8 cellular contexts compared by ENCODE assay signal in the genomic region with DNA sequence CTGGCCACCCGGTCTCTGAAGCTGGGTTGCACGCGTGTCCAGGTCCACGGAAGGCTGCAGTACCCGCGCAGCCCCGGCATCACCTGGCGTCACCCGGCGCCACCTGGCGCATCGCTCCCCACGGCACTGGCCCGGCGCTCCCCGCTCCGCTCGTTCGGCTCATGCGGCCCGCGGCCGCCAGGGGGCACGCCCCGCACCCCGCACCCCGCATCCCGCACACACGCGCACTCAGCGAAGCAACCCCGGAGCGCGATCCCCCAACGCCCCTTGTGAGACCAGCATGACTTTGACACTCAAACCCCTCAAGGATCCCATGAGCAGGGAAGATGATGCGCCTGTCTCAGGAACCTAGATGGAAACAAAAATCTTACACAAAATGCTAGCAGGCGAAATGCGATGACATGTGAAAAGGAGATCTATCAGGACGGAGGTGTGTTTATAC. TPM values are rescaled to one million over a fixed set of nuclear protein-coding genes. Genes with fewer than 3 reads are reported as not detected.
DNase-seq lines count a peak whose midpoint lies in the region; ATAC-seq and TF ChIP-seq lines count a peak whose summit lies in the region.

No MANE protein-coding gene starts in this region.

- ATAC-seq in heart right ventricle (peak in 3 of 8 donors; percentile 24 to 39 (median 33)), GM21786 (IDR thresholded peaks at IDR 0.05; ENCODE audit: unreplicated experiment) (no peak)

- H3K36me3 ChIP-seq in PC-9 (ENCODE audit: low read depth), result no peaks in the 10 kb centered on the region
- H3K36me3 ChIP-seq in heart right ventricle, result no peaks in the 10 kb centered on the region

- intact Hi-C loops in CD14-positive monocyte (cut with micrococcal nuclease) (loop anchor here (2.0 to 5.0 kb wide), 3 partner anchors 21 to 141 kb away; a partner anchor contains a TSS), PC-9 (cut with micrococcal nuclease; ENCODE audit: unreplicated experiment) (loop anchor here (1.0 to 5.0 kb wide), 3 partner anchors 237 to 501 kb away; no protein-coding TSS in a partner anchor), heart right ventricle (cut with DNase I) (loop anchor here (2.0 to 10.0 kb wide), 8 partner anchors 41 to 499 kb away; a partner anchor contains a TSS)

- peaks cover 17 to 30% (median 29%) of the 10 kb centered on the region in 3 donors for H3K27me3 Mint-ChIP-seq in CD14-positive monocyte (ENCODE audit: low read depth in 3 of 3)

- no peaks in the 10 kb centered on the region for H3K79me2 ChIP-seq in PC-9 (ENCODE audit: low read depth)

- H3K9me3 Mint-ChIP-seq in CD14-positive monocyte, result peaks cover 0 to 2% (median 0%) of the 10 kb centered on the region in 7 donors

- no peaks in the 10 kb centered on the region for H4K20me1 ChIP-seq in PC-9 (ENCODE audit: insufficient read depth)

- H3K4me1 ChIP-seq in PC-9 (replicated peaks; ENCODE audit: insufficient read depth), result peaks cover 10% of the 10 kb centered on the region
- peaks cover 0 to 16% (median 6%) of the 10 kb centered on the region in 9 donors for H3K4me1 ChIP-seq in heart right ventricle

- H3K27ac ChIP-seq in PC-9 (no peak overlapping the region), heart right ventricle (no peak overlapping the region)

- H3K9me3 ChIP-seq in PC-9 (ENCODE audit: insufficient read depth, low read depth) (no peaks in the 10 kb centered on the region), heart right ventricle (no peaks in the 10 kb centered on the region)

- CTCF ChIA-PET in PC-9 (lab: Charles Lee), result interaction anchor here (1.0 to 2.2 kb wide), 4 partner anchors 45 to 312 kb away, joined by 3 to 11 read pairs (median 8); no protein-coding TSS in a partner anchor

- no peaks in the 10 kb centered on the region for H3K27me3 ChIP-seq in PC-9 (ENCODE audit: insufficient read depth, low read depth)
- peaks cover 0 to 47% (median 43%) of the 10 kb centered on the region in 7 donors for H3K27me3 ChIP-seq in heart right ventricle

- POLR2A ChIA-PET in PC-9 (lab: Charles Lee; ENCODE audit: unreplicated experiment), result no interaction called here

- WGBS in heart right ventricle, 2 donors, result 5 to 7% methylated on average over 39 of the region's 39 CpGs

- no peak for DNase-seq in CD14-positive monocyte (ENCODE audit: low spot score)
- DNase-seq in H4 (ENCODE audit: low spot score), result peak; percentile 25
- peak in 1 of 2 experiments; percentile 77 for DNase-seq in PC-9
- DNase-seq in activated naive CD4-positive, alpha-beta T cell treated with Interleukin-2 at 50 U/mL for 16 hours, result peak; percentile 60
- peak in 1 of 2 donors; percentile 29 for DNase-seq in heart right ventricle
- DNase-seq in skeletal muscle cell (ENCODE audit: low read depth), result no peak
- no peak for DNase-seq in Ammon's horn (ENCODE audit: low spot score)

- H2AFZ ChIP-seq in PC-9, result peak overlapping the region; percentile 36; the same call in 1 of the 2 replicates

- no TSS peak for BruUV-seq in PC-9 (replicated peaks; lab: Mats Ljungman, UMichigan)

- peaks cover 11% of the 10 kb centered on the region; the same call in 1 of the 2 replicates for H3F3A ChIP-seq in PC-9 (ENCODE audit: insufficient read depth, low read depth)

- H3K4me2 ChIP-seq in PC-9, result peak overlapping the region; percentile 76

- no peak overlapping the region for H3K27ac Mint-ChIP-seq in CD14-positive monocyte

- H3K9me2 ChIP-seq in PC-9 (ENCODE audit: insufficient read depth), result no peaks in the 10 kb centered on the region

- peaks cover 0 to 3% of the 10 kb centered on the region in 2 donors for H3K36me3 Mint-ChIP-seq in CD14-positive monocyte

- H3K4me3 Mint-ChIP-seq in CD14-positive monocyte, result peak overlapping the region in 1 of 2 donors; percentile 66

- peaks cover 13% of the 10 kb centered on the region for H3K4me1 Mint-ChIP-seq in CD14-positive monocyte

- H3K4me3 ChIP-seq in PC-9 (peak overlapping the region; percentile 43; the same call in 1 of the 2 replicates), heart right ventricle (no peak overlapping the region), skeletal muscle cell (ENCODE audit: low read depth, low read length) (peak overlapping the region; percentile 15)

- TF ChIP-seq CTCF in CD14-positive monocyte (IDR thresholded peaks at IDR 0.05) (peak; percentile 62), PC-9 (conservative IDR thresholded peaks at IDR 0.05) (peak; percentile 94), heart right ventricle (IDR thresholded peaks at IDR 0.05) (peak in 8 of 9 donors; percentile 38 to 68 (median 60))

RNA-seq across cellular contexts. Expression of a gene that starts 11.9 kb away (rescaled TPM):
- polyA plus RNA-seq in CD14-positive monocyte, result not detected
- total RNA-seq in H4 (2014; rRNA removed; shearing (Covaris generic)), result not detected in 2 replicates
- not detected in 2 replicates for total RNA-seq in PC-9 (2021)
- not detected for total RNA-seq in heart right ventricle
- not detected for polyA plus RNA-seq in heart right ventricle

RNA-seq across cellular contexts. Expression of a gene that starts 20.7 kb away (rescaled TPM):
- polyA plus RNA-seq in CD14-positive monocyte (under 1 TPM; 0.28 to 0.62 TPM), heart right ventricle (1 to 10 TPM; 2.0 to 2.5 TPM)
- total RNA-seq in H4 (2014; rRNA removed; shearing (Covaris generic)), result 4.5 and 8.8 TPM in 2 replicates
- total RNA-seq in PC-9 (2021) (9.9 and 10.5 TPM in 2 replicates), heart right ventricle (1 to 10 TPM; 1.8 to 3.6 (median 2.7) TPM)

RNA-seq across cellular contexts. Expression of a gene that starts 56.6 kb away (rescaled TPM):
- not detected for polyA plus RNA-seq in CD14-positive monocyte
- total RNA-seq in H4 (2014; rRNA removed; shearing (Covaris generic)), result not detected in 2 replicates
- 1.4 TPM in 1 of 2 replicates, not detected in the other for total RNA-seq in PC-9 (2021)
- total RNA-seq in heart right ventricle, result under 1 TPM in 1 of 10 donors, not detected in 9; 0.58 TPM
- not detected for polyA plus RNA-seq in heart right ventricle

Comparison
In these comparisons a context has a peak if more than half of its experiments do, and no peak if none do; other contexts are left out.
1. DNase-seq: peak in H4 (single experiment) and activated naive CD4-positive, alpha-beta T cell treated with Interleukin-2 at 50 U/mL for 16 hours (single experiment); none in CD14-positive monocyte (single experiment), skeletal muscle cell (single experiment) and Ammon's horn (single experiment).
2. H3K4me3 ChIP-seq: peak in PC-9 (single experiment) and skeletal muscle cell (single experiment); none in heart right ventricle (0 of 10).
3. Peak in every context shown above with its lines, with median percentiles within 50 percentile points of each other: CTCF ChIP-seq.